1 cellular context compared by ENCODE assay signal in genomic region chr15:75542949-75543540, GRCh38.
A peak's percentile ranks its signal among the peaks of the same experiment; 100 is the strongest.
TF ChIP-seq lines count a peak whose summit lies in the region.

No MANE protein-coding gene starts in this region.

TF ChIP-seq in HEK293T, 16 proteins besides CTCF, POLR2A, EP300 and RAD21:
- TF ChIP-seq, protein P1, sequence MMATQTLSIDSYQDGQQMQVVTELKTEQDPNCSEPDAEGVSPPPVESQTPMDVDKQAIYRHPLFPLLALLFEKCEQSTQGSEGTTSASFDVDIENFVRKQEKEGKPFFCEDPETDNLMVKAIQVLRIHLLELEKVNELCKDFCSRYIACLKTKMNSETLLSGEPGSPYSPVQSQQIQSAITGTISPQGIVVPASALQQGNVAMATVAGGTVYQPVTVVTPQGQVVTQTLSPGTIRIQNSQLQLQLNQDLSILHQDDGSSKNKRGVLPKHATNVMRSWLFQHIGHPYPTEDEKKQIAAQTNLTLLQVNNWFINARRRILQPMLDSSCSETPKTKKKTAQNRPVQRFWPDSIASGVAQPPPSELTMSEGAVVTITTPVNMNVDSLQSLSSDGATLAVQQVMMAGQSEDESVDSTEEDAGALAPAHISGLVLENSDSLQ (IDR thresholded peaks at IDR 0.05), result 0 out of 2 replicates have a peak, but pooled peaks have one; percentile 41
